8 cellular contexts compared by ENCODE assay signal in the genomic region with DNA sequence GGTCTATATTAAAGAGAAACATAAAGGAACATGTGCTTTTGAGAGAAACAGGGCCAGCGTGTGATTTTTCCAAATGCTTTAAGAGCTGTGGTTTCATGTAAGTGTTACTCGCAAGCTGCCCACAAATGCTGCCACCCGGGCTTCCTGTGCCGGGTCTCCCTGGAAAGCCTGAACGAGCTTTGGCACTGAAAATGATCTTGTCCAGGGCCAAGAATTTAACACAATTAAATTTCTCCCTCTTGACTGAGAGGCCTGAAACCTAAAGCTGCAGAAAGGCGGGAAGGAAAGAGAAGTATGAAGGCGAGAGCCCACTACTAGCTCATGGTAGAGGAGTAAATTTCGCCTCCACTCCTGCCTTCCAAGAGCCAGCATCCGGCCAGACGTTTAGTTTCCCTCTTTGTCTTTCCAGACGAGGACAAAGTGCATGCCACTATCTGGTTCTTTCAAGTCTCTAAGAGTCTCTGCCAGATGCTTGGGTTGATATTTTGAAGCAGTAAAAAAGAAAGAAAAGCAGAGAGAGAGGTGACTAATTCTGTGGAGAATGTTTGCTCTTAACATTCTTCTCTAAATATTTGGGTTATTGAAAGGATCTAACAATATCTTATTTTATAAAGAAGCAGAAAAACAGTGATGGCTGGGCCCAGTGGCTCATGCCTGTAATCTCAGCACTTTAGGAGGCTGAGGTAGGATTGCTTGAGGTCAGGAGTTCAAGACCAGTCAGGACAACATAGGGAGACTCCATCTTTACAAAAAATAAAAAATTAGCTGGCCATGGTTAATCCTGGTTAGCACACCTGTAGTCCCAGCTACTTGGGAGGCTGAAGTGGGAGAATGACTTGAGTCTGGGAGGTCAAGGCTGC.
DNase-seq lines count a peak whose midpoint lies in the region; ATAC-seq and TF ChIP-seq lines count a peak whose summit lies in the region.

No MANE protein-coding gene starts in this region.

- H3K4me2 ChIP-seq in neural progenitor cell: no peak overlapping the region

- no peak for DNase-seq in activated naive CD4-positive, alpha-beta T cell treated with anti-CD3 and anti-CD28 coated beads, Interleukin-2, amount 50 U/mL, for 72 hours (ENCODE audit: low spot score in 2 of 2)
- no peak for DNase-seq in activated naive CD4-positive, alpha-beta T cell treated with anti-CD3 and anti-CD28 coated beads, Interleukin-2, amount 50 U/mL, for 16 hours
- no peak for DNase-seq in SK-N-MC (ENCODE audit: low read depth, low spot score)
- DNase-seq in esophagus muscularis mucosa (ENCODE audit: extremely low spot score): no peak
- DNase-seq in neural progenitor cell (ENCODE audit: low spot score): peak; percentile 20
- no peak for DNase-seq in mesenteric fat pad (ENCODE audit: low spot score)
- DNase-seq in GM13976 (ENCODE audit: low spot score): no peak
- no peak for DNase-seq in stimulated activated naive CD4-positive, alpha-beta T cell treated with Interleukin-2 at 50 U/mL for 16 hours (lab: John Stamatoyannopoulos, UW)

- H3K9me3 ChIP-seq in SK-N-MC (ENCODE audit: low read depth, low read length) (no peaks in the 10 kb centered on the region), esophagus muscularis mucosa (no peaks in the 10 kb centered on the region), neural progenitor cell (ENCODE audit: low read depth) (no peaks in the 10 kb centered on the region)

- no peak overlapping the region for H3K4me3 ChIP-seq in SK-N-MC
- H3K4me3 ChIP-seq in esophagus muscularis mucosa: peak overlapping the region in 3 of 4 donors; percentile 4 to 25 (median 19)
- H3K4me3 ChIP-seq in neural progenitor cell: no peak overlapping the region

- H3K27me3 Mint-ChIP-seq in neural progenitor cell (ENCODE audit: insufficient read depth, low read depth): peaks cover 4% of the 10 kb centered on the region

- H3K27me3 ChIP-seq in esophagus muscularis mucosa (no peaks in the 10 kb centered on the region), neural progenitor cell (no peaks in the 10 kb centered on the region)

- peak overlapping the region; percentile 14 for H3K9ac ChIP-seq in SK-N-MC (ENCODE audit: insufficient read length)
- H3K9ac ChIP-seq in neural progenitor cell: no peak overlapping the region

- no peaks in the 10 kb centered on the region for H3K36me3 Mint-ChIP-seq in activated naive CD4-positive, alpha-beta T cell treated with anti-CD3 and anti-CD28 coated beads, Interleukin-2, amount 50 U/mL, for 72 hours
- H3K36me3 Mint-ChIP-seq in neural progenitor cell: no peaks in the 10 kb centered on the region

- no peaks in the 10 kb centered on the region for H3K9me3 Mint-ChIP-seq in activated naive CD4-positive, alpha-beta T cell treated with anti-CD3 and anti-CD28 coated beads, Interleukin-2, amount 50 U/mL, for 72 hours
- H3K9me3 Mint-ChIP-seq in neural progenitor cell: no peaks in the 10 kb centered on the region

- H3K27ac ChIP-seq in SK-N-MC: peak overlapping the region; percentile 64; the same call in 1 of the 2 replicates
- H3K27ac ChIP-seq in esophagus muscularis mucosa (replicated peaks in 1 of 4): peak overlapping the region; percentile 71 to 76 (median 74)
- H3K27ac ChIP-seq in neural progenitor cell: no peak overlapping the region

- intact Hi-C loops in esophagus muscularis mucosa (cut with DNase I): loop anchor here (5.0 kb wide), 2 partner anchors 42 to 78 kb away; no protein-coding TSS in a partner anchor

- no peak overlapping the region for H2AFZ ChIP-seq in neural progenitor cell (replicated peaks)

- H3K4me3 Mint-ChIP-seq in neural progenitor cell: no peak overlapping the region

- H3K27ac Mint-ChIP-seq in activated naive CD4-positive, alpha-beta T cell treated with anti-CD3 and anti-CD28 coated beads, Interleukin-2, amount 50 U/mL, for 72 hours: peak overlapping the region in 1 of 2 donors; percentile 76
- H3K27ac Mint-ChIP-seq in neural progenitor cell: peak overlapping the region; percentile 55

- peaks cover 15% of the 10 kb centered on the region for H3F3A ChIP-seq in neural progenitor cell (ENCODE audit: low read depth)

- in situ Hi-C loops in GM13976 (cut with MboI; ENCODE audit: low sequenced_read_pairs, unreplicated experiment): no loop called here

- no peaks in the 10 kb centered on the region for H4K20me1 ChIP-seq in neural progenitor cell (ENCODE audit: low read depth)

- H3K4me1 Mint-ChIP-seq in neural progenitor cell: peaks cover 21% of the 10 kb centered on the region

- TF ChIP-seq EP300 in esophagus muscularis mucosa (IDR thresholded peaks at IDR 0.05): no peak

- no peak for TF ChIP-seq POLR2A in esophagus muscularis mucosa (IDR thresholded peaks at IDR 0.05; ENCODE audit: low read depth)

- H3K4me1 ChIP-seq in esophagus muscularis mucosa: peaks cover 24 to 49% (median 41%) of the 10 kb centered on the region in 4 donors
- peaks cover 15% of the 10 kb centered on the region for H3K4me1 ChIP-seq in neural progenitor cell

- WGBS in esophagus muscularis mucosa: 13% methylated on average over 11 of the region's 11 CpGs

- peak; percentile 35 to 49 for ATAC-seq in activated naive CD4-positive, alpha-beta T cell treated with anti-CD3 and anti-CD28 coated beads, Interleukin-2, amount 50 U/mL, for 72 hours

- H3K79me2 ChIP-seq in neural progenitor cell (ENCODE audit: low read depth): peaks cover 11% of the 10 kb centered on the region

- no peaks in the 10 kb centered on the region for H3K36me3 ChIP-seq in SK-N-MC (ENCODE audit: insufficient read depth, low read length)
- no peaks in the 10 kb centered on the region for H3K36me3 ChIP-seq in esophagus muscularis mucosa
- H3K36me3 ChIP-seq in neural progenitor cell: no peaks in the 10 kb centered on the region

- TF ChIP-seq CTCF in esophagus muscularis mucosa (IDR thresholded peaks at IDR 0.05) (no peak), neural progenitor cell (IDR thresholded peaks at IDR 0.05) (no peak), GM13976 (IDR thresholded peaks at IDR 0.05; ENCODE audit: borderline replicate concordance, control extremely low read depth, extremely low read depth, insufficient read depth, missing control alignments) (no peak)

Comparison
In these comparisons a context has a peak if more than half of its experiments do, and no peak if none do; other contexts are left out.
1. H3K4me3 ChIP-seq: peak in esophagus muscularis mucosa (3 of 4); none in SK-N-MC (single experiment) and neural progenitor cell (single experiment).